Comparison of ENCODE assay signal across 8 cellular contexts in the genomic region with DNA sequence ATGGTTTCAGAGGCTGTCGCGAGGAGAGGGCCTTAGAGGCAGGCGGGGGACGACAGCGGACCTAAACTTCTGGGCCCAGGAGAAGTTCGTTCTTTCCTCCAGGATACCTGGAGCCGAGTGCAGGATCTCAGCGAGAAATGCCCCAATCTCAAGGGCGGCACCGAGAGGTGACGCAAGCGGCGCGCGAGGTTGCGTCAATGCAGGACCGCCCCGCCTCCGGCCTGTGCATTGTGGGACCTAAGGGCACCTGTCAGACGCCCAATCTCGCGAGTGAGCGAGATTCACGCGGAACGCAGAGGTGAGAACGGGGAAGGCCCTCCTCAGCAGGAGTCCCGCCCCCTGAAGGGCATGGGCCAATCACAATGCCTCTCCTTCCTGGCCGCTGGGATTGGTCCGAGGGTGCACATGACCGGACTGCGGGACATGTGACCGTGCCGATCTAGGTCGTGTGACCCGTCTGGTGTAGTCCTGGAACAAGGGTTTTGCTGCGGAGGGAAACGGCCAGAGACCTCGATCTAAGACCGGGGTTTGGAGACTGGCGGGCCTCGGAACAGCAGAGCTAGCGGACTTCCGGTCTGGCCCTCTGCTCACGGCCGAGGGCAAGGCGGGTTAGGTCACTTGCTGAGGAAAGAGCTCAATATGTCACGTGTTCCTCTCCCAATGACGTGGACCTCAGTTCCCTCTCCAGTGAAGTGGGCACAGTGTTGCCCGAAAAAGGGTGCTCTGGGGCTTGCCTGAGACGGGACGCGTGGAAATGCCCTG. TPM values are rescaled to one million over a fixed set of nuclear protein-coding genes. Genes with fewer than 3 reads are reported as not detected.
A peak's percentile ranks its signal among the peaks of the same experiment; 100 is the strongest.
DNase-seq lines count a peak whose midpoint lies in the region; ATAC-seq and TF ChIP-seq lines count a peak whose summit lies in the region.

No MANE protein-coding gene starts in this region.

- peak; percentile 100 for DNase-seq in Ammon's horn (ENCODE audit: low spot score)
- DNase-seq in NCI-H460 (ENCODE audit: extremely low read depth, low read depth), result peak; percentile 100
- DNase-seq in activated CD4-positive, alpha-beta T cell treated with anti-CD3 and anti-CD28 coated beads for 1 hour, result peak; percentile 99
- DNase-seq in cerebellum (ENCODE audit: low spot score), result peak; percentile 99
- peak; percentile 100 for DNase-seq in islet precursor cell
- peak; percentile 99 for DNase-seq in stimulated activated CD4-positive, alpha-beta T cell treated with anti-CD3 and anti-CD28 coated beads, Interleukin-12 subunit alpha, Interleukin-12 subunit beta, amount 100 ng/mL, for 4 hours

- peak; percentile 89 for TF ChIP-seq POLR2A in GM19193 (IDR thresholded peaks at IDR 0.05; ENCODE audit: extremely low read depth, insufficient read depth, insufficient read length)

- ATAC-seq in HG03432 (IDR thresholded peaks at IDR 0.05; ENCODE audit: unreplicated experiment), result peak; percentile 96

RNA-seq across cellular contexts. Expression of a gene that starts 16.3 kb away (rescaled TPM):
- 1,235 and 1,394 TPM in 2 replicates for total RNA-seq in NCI-H460 (2014; rRNA removed; shearing (Covaris generic))
- polyA plus RNA-seq in NCI-H460 (2014; cell fraction: nucleus; rRNA removed), result 916 and 1,245 TPM in 2 replicates
- total RNA-seq in cerebellum, result 595 TPM

Comparison
In these comparisons a context has a peak if more than half of its experiments do, and no peak if none do; other contexts are left out.
1. Peak in every context shown above with its lines: DNase-seq and ATAC-seq.